ENCODE assay signal across 7 cellular contexts in the genomic region with DNA sequence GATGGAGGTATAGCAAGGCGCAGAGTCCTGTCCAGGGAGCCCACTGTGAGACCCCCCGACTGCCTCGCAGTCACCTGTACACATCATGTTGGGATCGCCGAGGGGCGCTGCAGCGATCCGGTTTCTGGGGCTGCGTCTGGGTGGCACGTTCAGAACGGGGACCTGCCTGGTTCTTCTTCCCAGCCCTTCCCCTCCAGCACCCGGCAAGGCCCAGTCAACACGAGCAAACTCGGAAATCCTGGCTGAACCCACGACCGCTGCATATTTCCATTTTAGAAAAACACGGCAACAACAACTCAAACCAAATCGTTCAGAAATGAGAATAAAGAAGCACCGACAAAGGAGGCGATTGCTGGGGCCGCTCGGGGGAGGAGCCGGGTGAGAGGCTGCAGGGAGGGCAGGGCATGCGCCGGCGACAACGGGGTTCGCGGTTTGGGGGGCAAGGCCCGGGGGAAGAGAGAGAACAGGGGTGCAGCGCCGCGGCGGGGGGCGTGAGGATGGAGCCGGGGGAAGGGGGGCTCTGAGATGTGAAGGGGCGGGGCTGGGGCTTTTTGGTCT. TPM values are rescaled to one million over a fixed set of nuclear protein-coding genes. Genes with fewer than 3 reads are reported as not detected.
A peak's percentile ranks its signal among the peaks of the same experiment; 100 is the strongest.
DNase-seq lines count a peak whose midpoint lies in the region; ATAC-seq and TF ChIP-seq lines count a peak whose summit lies in the region.

No MANE protein-coding gene starts in this region.

- H3K27ac ChIP-seq in IMR-90 (ENCODE audit: insufficient read depth, low read length) (peak overlapping the region; percentile 44), duodenal mucosa (ENCODE audit: low read depth, low read length) (no peak overlapping the region)

- peak overlapping the region; percentile 28; the same call in 1 of the 2 replicates for H3K18ac ChIP-seq in IMR-90 (ENCODE audit: low read depth, low read length)

- TF ChIP-seq RAD21 in IMR-90 (IDR thresholded peaks at IDR 0.05; ENCODE audit: low read length) = no peak

- ATAC-seq in IMR-90 (ENCODE audit: low read depth) = peak; percentile 59
- peak; percentile 38 for ATAC-seq in memory B cell (ENCODE audit: low read depth)
- no peak for ATAC-seq in GM21529 (IDR thresholded peaks at IDR 0.05; ENCODE audit: unreplicated experiment)

- H3K4me3 ChIP-seq in IMR-90 (ENCODE audit: insufficient read depth, low read depth, low read length) (peak overlapping the region; percentile 99), duodenal mucosa (ENCODE audit: low read depth in 1 of 2, low read length in 2 of 2) (peak overlapping the region; percentile 75 to 86)

- H2AK5ac ChIP-seq in IMR-90 (ENCODE audit: low read depth, low read length) = no peak overlapping the region

- H2AK9ac ChIP-seq in IMR-90 (replicated peaks; ENCODE audit: low read depth, low read length, poor library complexity) = peak overlapping the region; percentile 12

- POLR2A ChIA-PET in IMR-90 (lab: Charles Lee; ENCODE audit: unreplicated experiment) = interaction anchor here (0.9 kb wide), 1 partner anchor 28 kb away, joined by 3 read pairs; the partner anchor contains the start of gene MBTPS1

- peak overlapping the region; percentile 86 for H3K27ac Mint-ChIP-seq in activated CD4-positive, alpha-beta T cell treated with anti-CD3 and anti-CD28 coated beads, Interleukin-2, amount 10 ng/mL, durations not matched to agents 24 days and 14 days
- peak overlapping the region; percentile 92 for H3K27ac Mint-ChIP-seq in memory B cell

- H3K27me3 Mint-ChIP-seq in activated CD4-positive, alpha-beta T cell treated with anti-CD3 and anti-CD28 coated beads, Interleukin-2, amount 10 ng/mL, durations not matched to agents 24 days and 14 days = peaks cover 16% of the 10 kb centered on the region
- peaks cover 4% of the 10 kb centered on the region for H3K27me3 Mint-ChIP-seq in memory B cell

- dilution Hi-C loops in IMR-90 (cut with HindIII; ENCODE audit: low sequenced_read_pairs, unreplicated experiment) = no loop called here

- H3K9ac ChIP-seq in IMR-90 (ENCODE audit: low read depth, low read length) = peak overlapping the region; percentile 75
- peak overlapping the region; percentile 68 for H3K9ac ChIP-seq in duodenal mucosa (ENCODE audit: low read depth in 1 of 2, low read length in 2 of 2)

- no peak for TF ChIP-seq POLR2A in IMR-90 (IDR thresholded peaks at IDR 0.05; ENCODE audit: low read depth, low read length)

- H4K8ac ChIP-seq in IMR-90 (ENCODE audit: low read depth in 2 of 2, low read length in 2 of 2) = no peak overlapping the region; a peak in 1 of 4 replicates

- H2BK5ac ChIP-seq in IMR-90 (ENCODE audit: low read depth, low read length, poor library complexity, severe bottlenecking) = no peak overlapping the region

- peaks cover 15 to 39% of the 10 kb centered on the region in 2 experiments for H3K79me1 ChIP-seq in IMR-90 (ENCODE audit: low read depth in 1 of 2, low read length in 2 of 2)

- WGBS in IMR-90 (ENCODE audit: extremely low coverage in 2 of 2, insufficient read length in 1 of 2), 2 experiments = no CpG with 5 or more reads among the region's 37 CpGs

- H3K9me3 ChIP-seq in IMR-90 (ENCODE audit: control insufficient read depth, insufficient read depth, low read length) (no peaks in the 10 kb centered on the region), duodenal mucosa (ENCODE audit: control insufficient read depth in 1 of 2, low read length in 2 of 2) (no peaks in the 10 kb centered on the region)

- intact Hi-C loops in IMR-90 (cut with micrococcal nuclease) = no loop called here
- intact Hi-C loops in activated CD4-positive, alpha-beta T cell treated with anti-CD3 and anti-CD28 coated beads, Interleukin-2, amount 10 ng/mL, durations not matched to agents 24 days and 14 days (cut with micrococcal nuclease) = loop anchor here (2.0 kb wide), 1 partner anchor 60 kb away; no protein-coding TSS in a partner anchor

- H2BK20ac ChIP-seq in IMR-90 (ENCODE audit: low read depth, low read length) = no peak overlapping the region

- peaks cover 6% of the 10 kb centered on the region; the same call in 1 of the 2 replicates for H4K20me1 ChIP-seq in IMR-90 (ENCODE audit: insufficient read depth, low read length)

- H3K36me3 ChIP-seq in IMR-90 (ENCODE audit: control insufficient read depth, insufficient read depth, low read length) (no peaks in the 10 kb centered on the region), duodenal mucosa (ENCODE audit: control insufficient read depth in 1 of 2, insufficient read depth in 2 of 2, low read length in 2 of 2) (no peaks in the 10 kb centered on the region)

- peak overlapping the region; percentile 94 for H3K4me3 Mint-ChIP-seq in activated CD4-positive, alpha-beta T cell treated with anti-CD3 and anti-CD28 coated beads, Interleukin-2, amount 10 ng/mL, durations not matched to agents 24 days and 14 days
- H3K4me3 Mint-ChIP-seq in memory B cell = peak overlapping the region; percentile 93

- peaks cover 7% of the 10 kb centered on the region for H3K4me1 ChIP-seq in IMR-90 (ENCODE audit: control insufficient read depth, insufficient read depth, low read length)
- peaks cover 0 to 9% of the 10 kb centered on the region in 2 donors for H3K4me1 ChIP-seq in duodenal mucosa (ENCODE audit: control insufficient read depth in 1 of 2, insufficient read depth in 2 of 2, low read length in 2 of 2)

- CTCF ChIA-PET in IMR-90 (lab: Yijun Ruan, JAX) = no interaction called here

- H3K9me3 Mint-ChIP-seq in activated CD4-positive, alpha-beta T cell treated with anti-CD3 and anti-CD28 coated beads, Interleukin-2, amount 10 ng/mL, durations not matched to agents 24 days and 14 days = no peaks in the 10 kb centered on the region
- H3K9me3 Mint-ChIP-seq in memory B cell = no peaks in the 10 kb centered on the region

- in situ Hi-C loops in GM13977 (cut with MboI; ENCODE audit: low pct_unique_long_range_greater_than_20kb, low sequenced_read_pairs, unreplicated experiment) (no loop called here), IMR-90 (cut with MboI; ENCODE audit: low sequenced_read_pairs) (no loop called here)

- no peak overlapping the region for H2BK120ac ChIP-seq in IMR-90 (ENCODE audit: low read depth, low read length)

- peaks cover 8% of the 10 kb centered on the region for H3K9me1 ChIP-seq in IMR-90 (ENCODE audit: insufficient read depth, low read length)

- no peak overlapping the region; the same call in 1 of the 2 replicates for H3K14ac ChIP-seq in IMR-90 (replicated peaks; ENCODE audit: low read depth, low read length)

- peak overlapping the region; percentile 49 for H4K5ac ChIP-seq in IMR-90 (ENCODE audit: low read depth, low read length)

- H3K36me3 Mint-ChIP-seq in activated CD4-positive, alpha-beta T cell treated with anti-CD3 and anti-CD28 coated beads, Interleukin-2, amount 10 ng/mL, durations not matched to agents 24 days and 14 days (ENCODE audit: low read depth) = peaks cover 3% of the 10 kb centered on the region
- H3K36me3 Mint-ChIP-seq in memory B cell = peaks cover 2% of the 10 kb centered on the region

- DNase-seq in GM13977 (ENCODE audit: low spot score) = peak; percentile 56
- DNase-seq in IMR-90 = peak; percentile 5
- peak; percentile 86 for DNase-seq in activated CD4-positive, alpha-beta T cell treated with anti-CD3 and anti-CD28 coated beads, Interleukin-2, amount 10 ng/mL, durations not matched to agents 24 days and 14 days
- peak; percentile 12 to 28 for DNase-seq in memory B cell (ENCODE audit: low spot score in 2 of 2)
- peak; percentile 33 for DNase-seq in stimulated activated CD8-positive, alpha-beta memory T cell treated with anti-CD3 and anti-CD28 coated beads, Interleukin-4, amount 100 ng/mL, for 24 hours (ENCODE audit: low read depth)

- H3K4me2 ChIP-seq in IMR-90 (ENCODE audit: low read depth, low read length) = peak overlapping the region; percentile 97

- peak overlapping the region; percentile 61 for H3K56ac ChIP-seq in IMR-90 (ENCODE audit: extremely low read depth, insufficient read depth, low read length)

- peak overlapping the region; percentile 92 for H3K23ac ChIP-seq in IMR-90 (ENCODE audit: low read depth, low read length)

- BruUV-seq in IMR-90 (replicated peaks; lab: Mats Ljungman, UMichigan) = no TSS peak

- no peak overlapping the region; the same call in 1 of the 2 replicates for H4K91ac ChIP-seq in IMR-90 (ENCODE audit: insufficient read depth, low read depth, low read length)

- H2BK15ac ChIP-seq in IMR-90 (ENCODE audit: low read depth, low read length) = no peak overlapping the region

- peaks cover 14% of the 10 kb centered on the region for H3K4me1 Mint-ChIP-seq in activated CD4-positive, alpha-beta T cell treated with anti-CD3 and anti-CD28 coated beads, Interleukin-2, amount 10 ng/mL, durations not matched to agents 24 days and 14 days
- peaks cover 11% of the 10 kb centered on the region for H3K4me1 Mint-ChIP-seq in memory B cell

- H3K27me3 ChIP-seq in IMR-90 (ENCODE audit: control insufficient read depth, insufficient read depth, low read length) (peaks cover 11% of the 10 kb centered on the region), duodenal mucosa (ENCODE audit: control insufficient read depth in 1 of 2, insufficient read depth in 2 of 2, low read length in 2 of 2) (no peaks in the 10 kb centered on the region)

- H3K4ac ChIP-seq in IMR-90 (ENCODE audit: low read depth, low read length) = peak overlapping the region; percentile 67; the same call in 1 of the 2 replicates

- peak; percentile 25 for TF ChIP-seq CTCF in GM13977 (IDR thresholded peaks at IDR 0.05; ENCODE audit: extremely low read depth, insufficient read depth, missing control alignments)
- TF ChIP-seq CTCF in IMR-90 (conservative IDR thresholded peaks at IDR 0.05; ENCODE audit: low read depth, low read length) = no peak

- peak overlapping the region; percentile 92 for H2AFZ ChIP-seq in IMR-90 (replicated peaks; ENCODE audit: low read length, poor library complexity)

RNA-seq across cellular contexts. Expression of gene HSDL1, which starts 0.6 kb away (rescaled TPM):
- total RNA-seq in IMR-90 (2012; rRNA removed) = 18.3 and 25.6 TPM in 2 replicates
- 9.4 and 11.6 TPM in 2 replicates for polyA plus RNA-seq in IMR-90 (2012; rRNA removed)
- 12.5 and 22.4 TPM in 2 replicates for polyA plus RNA-seq in IMR-90 (2012; cell fraction: cytosol; rRNA removed)
- polyA plus RNA-seq in IMR-90 (2012; cell fraction: nucleus; rRNA removed; ENCODE audit: low replicate concordance) = 11.9 and 26.2 TPM in 2 replicates
- 16.4 and 17.6 TPM in 2 replicates for total RNA-seq in activated CD4-positive, alpha-beta T cell treated with anti-CD3 and anti-CD28 coated beads, Interleukin-2, amount 10 ng/mL, durations not matched to agents 24 days and 14 days

RNA-seq across cellular contexts. Expression of gene DNAAF1, which starts 0.7 kb away (rescaled TPM):
- not detected in 2 replicates for total RNA-seq in IMR-90 (2012; rRNA removed)
- 0.05 TPM in 1 of 2 replicates, not detected in the other for polyA plus RNA-seq in IMR-90 (2012; rRNA removed)
- not detected in 2 replicates for polyA plus RNA-seq in IMR-90 (2012; cell fraction: cytosol; rRNA removed)
- polyA plus RNA-seq in IMR-90 (2012; cell fraction: nucleus; rRNA removed; ENCODE audit: low replicate concordance) = 0.10 and 0.23 TPM in 2 replicates
- not detected in 2 replicates for total RNA-seq in activated CD4-positive, alpha-beta T cell treated with anti-CD3 and anti-CD28 coated beads, Interleukin-2, amount 10 ng/mL, durations not matched to agents 24 days and 14 days

RNA-seq across cellular contexts. Expression of gene MBTPS1, which starts 27.6 kb away (rescaled TPM):
- total RNA-seq in IMR-90 (2012; rRNA removed) = 70.3 and 70.4 TPM in 2 replicates
- 45.9 and 59.0 TPM in 2 replicates for polyA plus RNA-seq in IMR-90 (2012; rRNA removed)
- 51.7 and 95.2 TPM in 2 replicates for polyA plus RNA-seq in IMR-90 (2012; cell fraction: cytosol; rRNA removed)
- 75.3 and 106 TPM in 2 replicates for polyA plus RNA-seq in IMR-90 (2012; cell fraction: nucleus; rRNA removed; ENCODE audit: low replicate concordance)
- total RNA-seq in activated CD4-positive, alpha-beta T cell treated with anti-CD3 and anti-CD28 coated beads, Interleukin-2, amount 10 ng/mL, durations not matched to agents 24 days and 14 days = 49.6 and 52.3 TPM in 2 replicates

RNA-seq across cellular contexts. Expression of gene TAF1C, which starts 42.5 kb away (rescaled TPM):
- total RNA-seq in IMR-90 (2012; rRNA removed) = 6.1 and 7.3 TPM in 2 replicates
- 35.5 and 41.6 TPM in 2 replicates for polyA plus RNA-seq in IMR-90 (2012; rRNA removed)
- 15.1 and 17.4 TPM in 2 replicates for polyA plus RNA-seq in IMR-90 (2012; cell fraction: cytosol; rRNA removed)
- polyA plus RNA-seq in IMR-90 (2012; cell fraction: nucleus; rRNA removed; ENCODE audit: low replicate concordance) = 397 and 707 TPM in 2 replicates
- 60.3 and 61.1 TPM in 2 replicates for total RNA-seq in activated CD4-positive, alpha-beta T cell treated with anti-CD3 and anti-CD28 coated beads, Interleukin-2, amount 10 ng/mL, durations not matched to agents 24 days and 14 days

RNA-seq across cellular contexts. Expression of gene ADAD2, which starts 46.6 kb away (rescaled TPM):
- not detected in 2 replicates for total RNA-seq in IMR-90 (2012; rRNA removed)
- polyA plus RNA-seq in IMR-90 (2012; rRNA removed) = not detected in 2 replicates
- polyA plus RNA-seq in IMR-90 (2012; cell fraction: cytosol; rRNA removed) = 0.06 TPM in 1 of 2 replicates, not detected in the other
- polyA plus RNA-seq in IMR-90 (2012; cell fraction: nucleus; rRNA removed; ENCODE audit: low replicate concordance) = 0.03 TPM in 1 of 2 replicates, not detected in the other
- not detected in 2 replicates for total RNA-seq in activated CD4-positive, alpha-beta T cell treated with anti-CD3 and anti-CD28 coated beads, Interleukin-2, amount 10 ng/mL, durations not matched to agents 24 days and 14 days

Comparison
In these comparisons a context has a peak if more than half of its experiments do, and no peak if none do; other contexts are left out.
1. DNase-seq: peak in every context shown above with its lines; median percentile 86 in activated CD4-positive, alpha-beta T cell treated with anti-CD3 and anti-CD28 coated beads, Interleukin-2, amount 10 ng/mL, durations not matched to agents 24 days and 14 days; 56 in GM13977; 33 in stimulated activated CD8-positive, alpha-beta memory T cell treated with anti-CD3 and anti-CD28 coated beads, Interleukin-4, amount 100 ng/mL, for 24 hours; 20 in memory B cell; 5 in IMR-90.